ENCODE assay signal across 8 cellular contexts in the genomic region with DNA sequence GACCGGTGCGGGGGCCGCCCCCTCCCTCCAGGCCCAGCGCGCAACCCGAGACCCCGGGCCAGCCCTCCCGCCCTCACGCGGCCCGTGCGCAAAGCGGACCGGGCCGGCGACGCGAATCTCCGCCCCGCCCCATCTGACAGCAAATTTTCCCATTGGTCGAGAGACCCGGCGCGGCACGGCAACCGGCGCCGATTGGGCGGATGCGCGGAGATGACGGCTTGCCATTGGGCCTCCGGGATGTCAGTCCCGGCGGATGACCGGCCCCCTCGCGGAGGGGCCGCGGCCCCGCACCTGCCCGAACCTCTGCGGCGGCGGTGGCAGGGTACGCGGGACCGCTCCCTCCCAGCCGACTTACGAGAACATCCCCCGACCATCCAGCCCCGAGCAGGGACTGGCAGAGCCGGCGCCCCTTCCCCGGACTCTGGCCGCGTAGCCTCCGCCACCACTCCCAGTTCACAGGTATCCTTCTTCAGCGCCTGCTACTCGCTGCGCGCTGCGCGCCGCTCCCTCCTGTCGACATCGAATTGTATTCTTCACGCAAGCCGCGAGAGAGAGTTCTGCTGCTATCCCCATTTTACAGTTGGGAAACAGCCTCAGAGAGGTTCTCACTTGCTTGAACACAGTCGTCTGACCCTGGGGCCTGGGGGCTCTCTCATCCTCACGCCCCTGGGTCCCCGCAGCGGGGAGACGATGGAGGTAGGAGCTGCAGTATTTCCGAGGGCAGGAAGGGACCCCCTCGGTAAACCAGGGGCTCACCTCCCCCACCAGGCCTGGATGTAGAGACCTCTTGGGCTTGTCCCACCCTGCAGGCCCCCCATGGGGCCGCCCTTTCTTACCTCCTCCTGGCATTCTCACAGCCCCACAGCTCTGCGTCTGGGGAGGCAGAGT.
DNase-seq lines count a peak whose midpoint lies in the region; ATAC-seq and TF ChIP-seq lines count a peak whose summit lies in the region.

A gene with protein sequence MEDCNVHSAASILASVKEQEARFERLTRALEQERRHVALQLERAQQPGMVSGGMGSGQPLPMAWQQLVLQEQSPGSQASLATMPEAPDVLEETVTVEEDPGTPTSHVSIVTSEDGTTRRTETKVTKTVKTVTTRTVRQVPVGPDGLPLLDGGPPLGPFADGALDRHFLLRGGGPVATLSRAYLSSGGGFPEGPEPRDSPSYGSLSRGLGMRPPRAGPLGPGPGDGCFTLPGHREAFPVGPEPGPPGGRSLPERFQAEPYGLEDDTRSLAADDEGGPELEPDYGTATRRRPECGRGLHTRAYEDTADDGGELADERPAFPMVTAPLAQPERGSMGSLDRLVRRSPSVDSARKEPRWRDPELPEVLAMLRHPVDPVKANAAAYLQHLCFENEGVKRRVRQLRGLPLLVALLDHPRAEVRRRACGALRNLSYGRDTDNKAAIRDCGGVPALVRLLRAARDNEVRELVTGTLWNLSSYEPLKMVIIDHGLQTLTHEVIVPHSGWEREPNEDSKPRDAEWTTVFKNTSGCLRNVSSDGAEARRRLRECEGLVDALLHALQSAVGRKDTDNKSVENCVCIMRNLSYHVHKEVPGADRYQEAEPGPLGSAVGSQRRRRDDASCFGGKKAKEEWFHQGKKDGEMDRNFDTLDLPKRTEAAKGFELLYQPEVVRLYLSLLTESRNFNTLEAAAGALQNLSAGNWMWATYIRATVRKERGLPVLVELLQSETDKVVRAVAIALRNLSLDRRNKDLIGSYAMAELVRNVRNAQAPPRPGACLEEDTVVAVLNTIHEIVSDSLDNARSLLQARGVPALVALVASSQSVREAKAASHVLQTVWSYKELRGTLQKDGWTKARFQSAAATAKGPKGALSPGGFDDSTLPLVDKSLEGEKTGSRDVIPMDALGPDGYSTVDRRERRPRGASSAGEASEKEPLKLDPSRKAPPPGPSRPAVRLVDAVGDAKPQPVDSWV (minus strand): TSS at position 90 of the 888 bp plus-strand sequence. CDS start 26,029 bp downstream, outside the sequence.

- H3K4me2 ChIP-seq in KMS-11: peak within 1 kb of the TSS; percentile 88

- no peak within 1 kb of the TSS for H3K9ac ChIP-seq in KMS-11

- H3K27me3 ChIP-seq in KMS-11 (ENCODE audit: insufficient read depth, low read depth): peaks cover 29% of the 10 kb centered on the region

- H3K36me3 ChIP-seq in KMS-11 (ENCODE audit: insufficient read depth): no peaks in the 10 kb centered on the region

- no peak for TF ChIP-seq CTCF in KMS-11 (conservative IDR thresholded peaks at IDR 0.05; ENCODE audit: low read depth, low read length)
- TF ChIP-seq CTCF in nephron (IDR thresholded peaks at IDR 0.05; ENCODE audit: unreplicated experiment in 3 of 3): peak in 2 of 3 experiments; percentile 10 to 22

- peaks cover 9% of the 10 kb centered on the region; the same call in 1 of the 2 replicates for H3K79me2 ChIP-seq in KMS-11 (ENCODE audit: insufficient read depth, low read depth)

- H3K27ac ChIP-seq in KMS-11: no peak within 1 kb of the TSS

- DNase-seq in COR-L47 (lab: John Stamatoyannopoulos, UW): peak; percentile 90
- DNase-seq in activated effector memory CD4-positive, alpha-beta T cell treated with anti-CD3 and anti-CD28 coated beads, Interleukin-2, amount 50 U/mL, for 16 hours: peak; percentile 97
- peak; percentile 56 for DNase-seq in fibroblast of the conjunctiva (ENCODE audit: low read depth)
- peak; percentile 90 for DNase-seq in stimulated activated naive CD4-positive, alpha-beta T cell treated with Interleukin-2 at 50 U/mL for 16 hours (lab: John Stamatoyannopoulos, UW)

- peak; percentile 41; the same call in 1 of the 2 replicates for TF ChIP-seq POLR2A in Raji (IDR thresholded peaks at IDR 0.05; ENCODE audit: insufficient read depth, low read depth, low read length)

- no peak within 1 kb of the TSS for H3K27ac Mint-ChIP-seq in nephron

- H3K4me1 Mint-ChIP-seq in nephron: peaks cover 7% of the 10 kb centered on the region

- peaks cover 14% of the 10 kb centered on the region for H3K4me1 ChIP-seq in KMS-11 (ENCODE audit: low read depth, poor library complexity, severe bottlenecking)

- peak within 1 kb of the TSS; percentile 83 to 90 (median 89) for H3K4me3 Mint-ChIP-seq in nephron

- peaks cover 70% of the 10 kb centered on the region for H3K27me3 Mint-ChIP-seq in nephron (ENCODE audit: low read depth)

- no peaks in the 10 kb centered on the region for H3K9me3 Mint-ChIP-seq in nephron

- H2AFZ ChIP-seq in KMS-11 (ENCODE audit: low read depth): peak within 1 kb of the TSS; percentile 90

- peak; percentile 52 for ATAC-seq in GM21423 (IDR thresholded peaks at IDR 0.05; ENCODE audit: unreplicated experiment)

- H3K36me3 Mint-ChIP-seq in nephron (ENCODE audit: low read depth): no peaks in the 10 kb centered on the region

- no peak within 1 kb of the TSS for H3K4me3 ChIP-seq in KMS-11 (IDR thresholded peaks at IDR 0.05; ENCODE audit: insufficient read depth, low read depth, low read length)

- no peaks in the 10 kb centered on the region for H4K20me1 ChIP-seq in KMS-11 (ENCODE audit: insufficient read depth)
